22 cellular contexts compared by ENCODE assay signal in the genomic region with DNA sequence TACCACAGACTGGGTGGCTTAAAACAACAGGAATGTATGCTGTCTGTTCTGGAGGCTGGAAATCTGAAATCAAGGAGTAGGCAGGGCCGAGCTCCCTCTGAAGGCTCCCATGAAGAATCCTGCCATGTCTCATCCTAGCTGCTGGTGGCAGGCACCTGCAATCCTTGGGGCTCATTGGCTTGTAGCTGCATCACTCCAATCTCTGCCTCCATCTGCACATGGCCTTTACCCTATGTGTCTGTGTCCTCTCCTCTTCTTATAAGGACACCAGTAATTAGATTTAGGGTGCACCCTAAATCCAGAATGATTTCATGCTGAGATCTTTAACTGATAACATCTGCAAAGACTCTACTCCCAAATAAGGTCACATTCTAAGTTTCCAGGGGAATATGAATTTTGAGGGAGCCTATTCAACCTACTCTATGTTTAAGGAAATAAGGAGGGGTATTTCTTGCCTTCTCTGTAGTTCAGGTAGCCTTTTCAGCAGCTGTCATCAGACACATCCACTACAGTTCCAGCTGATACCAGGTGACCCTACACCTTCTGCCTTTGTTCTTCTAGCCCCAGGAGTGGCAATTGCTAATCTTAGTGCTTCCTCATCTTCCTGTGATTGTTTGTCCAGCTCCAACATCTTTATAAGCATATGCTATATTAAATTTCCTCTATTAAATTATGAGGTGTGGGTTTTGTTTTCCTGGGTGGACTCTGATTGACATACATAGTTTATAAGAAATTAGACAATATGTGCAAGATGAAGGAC.
"Had no signal": no experiment of that assay in that cellular context is flagged by ENCODE, and none has a peak within 500 bp of the region (broad histone marks: within the 10 kb centered on the region; RNA-seq: fewer than 3 reads in every experiment).

No MANE protein-coding gene starts in this region.

- H3K27me3 ChIP-seq: colonic mucosa, gastrocnemius medialis, ovary, sigmoid colon, tibial nerve, upper lobe of right lung, vagina had no signal

- ATAC-seq: esophagus mucosa; gastrocnemius medialis; lower lobe of right lung; natural killer cell; psoas muscle; stimulated activated memory B cell treated with anti-CD40 and anti-IgM and Interleukin-4, amounts not matched to agents 10 μg/mL and 1 μg/mL and 100 μg/mL, for 72 hours; stimulated activated naive CD8-positive, alpha-beta T cell treated with anti-CD3 and anti-CD28 coated beads, Interleukin-15, Interleukin-2, amounts not matched to agents 100 U/mL and 50 U/mL, for 24 hours; upper lobe of right lung had no signal

- H3K4me1 Mint-ChIP-seq: natural killer cell; stimulated activated memory B cell treated with anti-CD40 and anti-IgM and Interleukin-4, amounts not matched to agents 10 μg/mL and 1 μg/mL and 100 μg/mL, for 72 hours had no signal

- H3K4me3 Mint-ChIP-seq: natural killer cell; stimulated activated memory B cell treated with anti-CD40 and anti-IgM and Interleukin-4, amounts not matched to agents 10 μg/mL and 1 μg/mL and 100 μg/mL, for 72 hours had no signal

- DNase-seq: colonic mucosa; effector CD4-positive, alpha-beta T cell; foreskin fibroblast; gastrocnemius medialis; left ventricle myocardium superior; lower lobe of right lung; natural killer cell; occipital lobe; ovary; psoas muscle; sigmoid colon; stimulated activated CD4-positive, alpha-beta T cell treated with anti-CD3 and anti-CD28 coated beads, Interleukin-2, amount 100 ng/mL, for 24 hours; stimulated activated CD4-positive, alpha-beta T cell treated with anti-CD3 and anti-CD28 coated beads, Interleukin-4, amount 100 ng/mL, for 24 hours; stimulated activated naive CD8-positive, alpha-beta T cell treated with anti-CD3 and anti-CD28 coated beads, Interleukin-15, Interleukin-2, amounts not matched to agents 100 U/mL and 50 U/mL, for 24 hours; substantia nigra; upper lobe of right lung had no signal

- H3K27me3 Mint-ChIP-seq: stimulated activated memory B cell treated with anti-CD40 and anti-IgM and Interleukin-4, amounts not matched to agents 10 μg/mL and 1 μg/mL and 100 μg/mL, for 72 hours had no signal

- H3K36me3 Mint-ChIP-seq: natural killer cell; stimulated activated memory B cell treated with anti-CD40 and anti-IgM and Interleukin-4, amounts not matched to agents 10 μg/mL and 1 μg/mL and 100 μg/mL, for 72 hours had no signal

- H3K27ac Mint-ChIP-seq: natural killer cell; stimulated activated memory B cell treated with anti-CD40 and anti-IgM and Interleukin-4, amounts not matched to agents 10 μg/mL and 1 μg/mL and 100 μg/mL, for 72 hours had no signal

- H3K27ac ChIP-seq: colonic mucosa, epithelial cell of prostate, gastrocnemius medialis, lower lobe of right lung, ovary, psoas muscle, sigmoid colon, thoracic aorta, tibial nerve, upper lobe of right lung, vagina had no signal

- H3K4me3 ChIP-seq: colonic mucosa, gastrocnemius medialis, lower lobe of right lung, ovary, psoas muscle, sigmoid colon, thoracic aorta, tibial nerve, upper lobe of right lung, vagina had no signal

- H3K4me1 ChIP-seq: colonic mucosa, gastrocnemius medialis, psoas muscle, sigmoid colon, vagina had no signal

- H3K36me3 ChIP-seq: colonic mucosa, gastrocnemius medialis, lower lobe of right lung, ovary, sigmoid colon, thoracic aorta, tibial nerve, upper lobe of right lung, vagina had no signal

- H3K9me3 Mint-ChIP-seq: natural killer cell; stimulated activated memory B cell treated with anti-CD40 and anti-IgM and Interleukin-4, amounts not matched to agents 10 μg/mL and 1 μg/mL and 100 μg/mL, for 72 hours had no signal

- H3K9me3 ChIP-seq: colonic mucosa, gastrocnemius medialis, lower lobe of right lung, ovary, psoas muscle, sigmoid colon, thoracic aorta, tibial nerve, upper lobe of right lung, vagina had no signal
